Comparison of ENCODE assay signal across 20 cellular contexts in genomic region chr2:171149539-171149938, GRCh38. TPM values are rescaled to one million over a fixed set of nuclear protein-coding genes. Genes with fewer than 3 reads are reported as not detected.
DNase-seq lines count a peak whose midpoint lies in the region; ATAC-seq and TF ChIP-seq lines count a peak whose summit lies in the region.
"Had no signal": no experiment of that assay in that cellular context is flagged by ENCODE, and none has a peak within 500 bp of the region (broad histone marks: within the 10 kb centered on the region; RNA-seq: fewer than 3 reads in every experiment).

No MANE protein-coding gene starts in this region.

- no peak for ATAC-seq in T-cell (replicated peaks in 1 of 4)
- peak in 3 of 4 donors; percentile 18 to 34 (median 20) for ATAC-seq in right lobe of liver
- ATAC-seq in stimulated activated memory B cell treated with anti-CD40 and anti-IgM and Interleukin-4, amounts not matched to agents 10 μg/mL and 1 μg/mL and 100 μg/mL, for 72 hours, result no peak
- ATAC-seq: Panc1 had no signal

- H3K4me1 Mint-ChIP-seq in T-cell, result peaks cover 85 to 86% (median 86%) of the 10 kb centered on the region in 3 donors
- H3K4me1 Mint-ChIP-seq in stimulated activated memory B cell treated with anti-CD40 and anti-IgM and Interleukin-4, amounts not matched to agents 10 μg/mL and 1 μg/mL and 100 μg/mL, for 72 hours, result peaks cover 85% of the 10 kb centered on the region

- intact Hi-C loops in right lobe of liver (cut with DNase I), result no loop called here

- H3K36me3 Mint-ChIP-seq in T-cell, result peaks cover 4% of the 10 kb centered on the region
- H3K36me3 Mint-ChIP-seq in stimulated activated memory B cell treated with anti-CD40 and anti-IgM and Interleukin-4, amounts not matched to agents 10 μg/mL and 1 μg/mL and 100 μg/mL, for 72 hours, result peaks cover 17% of the 10 kb centered on the region

- H3K27ac Mint-ChIP-seq in T-cell, result peak overlapping the region; percentile 17 to 25
- peak overlapping the region; percentile 6 for H3K27ac Mint-ChIP-seq in stimulated activated memory B cell treated with anti-CD40 and anti-IgM and Interleukin-4, amounts not matched to agents 10 μg/mL and 1 μg/mL and 100 μg/mL, for 72 hours
- H3K27ac Mint-ChIP-seq: HFFc6 had no signal

- DNase-seq in T-cell (no peak), right lobe of liver (no peak), GM19238 (ENCODE audit: insufficient read length, low spot score) (no peak), NCI-H1436 treated with DMSO at 0.1 percent for 48 hours (lab: John Stamatoyannopoulos, UW) (no peak), NCI-H1105 treated with DMSO at 0.1 percent for 48 hours (lab: John Stamatoyannopoulos, UW) (no peak)
- DNase-seq: GM23248, H9, HFFc6, IMR-90, NCI-H1105, NCI-H1694, NCI-H2081 treated with DMSO at 0.1 percent for 48 hours, NCI-H2171 treated with DMSO at 0.1 percent for 48 hours, NCI-H524 treated with DMSO at 0.1 percent for 48 hours, NCI-H82, SIG-M5, SK-N-SH had no signal

- CTCF ChIA-PET in T-cell (lab: Charles Lee), result no interaction called here

- H3K4me1 ChIP-seq in right lobe of liver, result peaks cover 0 to 35% (median 13%) of the 10 kb centered on the region in 4 donors

- H3K4me3 ChIP-seq in right lobe of liver, result no peak overlapping the region
- H3K4me3 ChIP-seq: GM23248 had no signal

- 54% methylated on average over 2 of the region's 2 CpGs for WGBS in right lobe of liver (ENCODE audit: insufficient coverage, low coverage, low lambda C conversion rate, missing lambda C conversion rate)

- H3K27me3 Mint-ChIP-seq in T-cell, result no peaks in the 10 kb centered on the region
- no peaks in the 10 kb centered on the region for H3K27me3 Mint-ChIP-seq in stimulated activated memory B cell treated with anti-CD40 and anti-IgM and Interleukin-4, amounts not matched to agents 10 μg/mL and 1 μg/mL and 100 μg/mL, for 72 hours

- POLR2A ChIA-PET in T-cell (lab: Charles Lee), result no interaction called here

- no peaks in the 10 kb centered on the region for H3K9me3 Mint-ChIP-seq in T-cell
- no peaks in the 10 kb centered on the region for H3K9me3 Mint-ChIP-seq in stimulated activated memory B cell treated with anti-CD40 and anti-IgM and Interleukin-4, amounts not matched to agents 10 μg/mL and 1 μg/mL and 100 μg/mL, for 72 hours
- H3K9me3 Mint-ChIP-seq: H9, HFFc6 had no signal

- TF ChIP-seq POLR2A in right lobe of liver (IDR thresholded peaks at IDR 0.05), result no peak

- H3K9me3 ChIP-seq in right lobe of liver, result no peaks in the 10 kb centered on the region
- H3K9me3 ChIP-seq: SK-N-SH had no signal

- H3K27ac ChIP-seq in C4-2B (peak overlapping the region; percentile 48), right lobe of liver (no peak overlapping the region)
- H3K27ac ChIP-seq: GM23248 had no signal

- H3K27me3 ChIP-seq in right lobe of liver, result no peaks in the 10 kb centered on the region

- H3K36me3 ChIP-seq in right lobe of liver, result no peaks in the 10 kb centered on the region

- TF ChIP-seq CTCF in C4-2B (conservative IDR thresholded peaks at IDR 0.05) (no peak), right lobe of liver (IDR thresholded peaks at IDR 0.05) (no peak)

- peak overlapping the region in 1 of 3 donors; percentile 9 for H3K4me3 Mint-ChIP-seq in T-cell
- no peak overlapping the region for H3K4me3 Mint-ChIP-seq in stimulated activated memory B cell treated with anti-CD40 and anti-IgM and Interleukin-4, amounts not matched to agents 10 μg/mL and 1 μg/mL and 100 μg/mL, for 72 hours
- H3K4me3 Mint-ChIP-seq: H9, HFFc6 had no signal

RNA-seq across cellular contexts. Expression of gene TLK1, which starts 11.2 kb away (rescaled TPM):
- total RNA-seq in T-cell, result 100 to 1,000 TPM; 112 to 129 (median 120) TPM
- 10 to 100 TPM; 18.4 to 40.2 (median 29.0) TPM for total RNA-seq in right lobe of liver

Comparison
In these comparisons a context has a peak if more than half of its experiments do, and no peak if none do; other contexts are left out.
1. ATAC-seq: peak in right lobe of liver (3 of 4); none in T-cell (0 of 4) and stimulated activated memory B cell treated with anti-CD40 and anti-IgM and Interleukin-4, amounts not matched to agents 10 μg/mL and 1 μg/mL and 100 μg/mL, for 72 hours (single experiment).